In genomic region chr12:115190191-115190590, GRCh38 we compare ENCODE assay signal across 21 cellular contexts.
"Had no signal": no experiment of that assay in that cellular context is flagged by ENCODE, and none has a peak within 500 bp of the region (broad histone marks: within the 10 kb centered on the region; RNA-seq: fewer than 3 reads in every experiment).

No MANE protein-coding gene starts in this region.

- DNase-seq: activated CD4-positive, alpha-beta memory T cell treated with anti-CD3 and anti-CD28 coated beads for 36 hours; activated CD4-positive, alpha-beta T cell treated with anti-CD3 and anti-CD28 coated beads for 36 hours; activated naive CD4-positive, alpha-beta T cell; activated naive CD8-positive, alpha-beta T cell treated with anti-CD3 and anti-CD28 coated beads for 36 hours; activated T-cell treated with anti-CD3 and anti-CD28 coated beads for 4 hours; anterior cingulate cortex; brain microvascular endothelial cell; central memory CD4-positive, alpha-beta T cell; colonic mucosa; endodermal cell; mesendoderm; natural killer cell; nucleus accumbens; posterior cingulate gyrus; SK-N-SH; stimulated activated naive CD4-positive, alpha-beta T cell; transverse colon had no signal

- H3K4me3 Mint-ChIP-seq: activated CD4-positive, alpha-beta memory T cell treated with anti-CD3 and anti-CD28 coated beads for 36 hours; activated CD4-positive, alpha-beta T cell treated with anti-CD3 and anti-CD28 coated beads for 36 hours; activated naive CD8-positive, alpha-beta T cell treated with anti-CD3 and anti-CD28 coated beads for 36 hours; activated T-helper 17 cell treated with anti-CD3 and anti-CD28 coated beads, Interleukin-2, amount 50 U/mL, for 72 hours; endodermal cell; natural killer cell; T-helper 2 cell treated with Interferon-gamma antibody and Interleukin-4, amounts not matched to agents 5 μg/mL and 100 μg/mL, for 36 hours; WTC11 had no signal

- H3K27ac ChIP-seq: brain microvascular endothelial cell, colonic mucosa, epithelial cell of prostate, transverse colon had no signal

- H3K27ac Mint-ChIP-seq: activated CD4-positive, alpha-beta memory T cell treated with anti-CD3 and anti-CD28 coated beads for 36 hours; activated CD4-positive, alpha-beta T cell treated with anti-CD3 and anti-CD28 coated beads for 36 hours; activated naive CD8-positive, alpha-beta T cell treated with anti-CD3 and anti-CD28 coated beads for 36 hours; activated T-helper 17 cell treated with anti-CD3 and anti-CD28 coated beads, Interleukin-2, amount 50 U/mL, for 72 hours; endodermal cell; natural killer cell; T-helper 2 cell treated with Interferon-gamma antibody and Interleukin-4, amounts not matched to agents 5 μg/mL and 100 μg/mL, for 36 hours; WTC11 had no signal

- H3K27me3 Mint-ChIP-seq: activated CD4-positive, alpha-beta memory T cell treated with anti-CD3 and anti-CD28 coated beads for 36 hours; activated CD4-positive, alpha-beta T cell treated with anti-CD3 and anti-CD28 coated beads for 36 hours; activated naive CD8-positive, alpha-beta T cell treated with anti-CD3 and anti-CD28 coated beads for 36 hours; activated T-helper 17 cell treated with anti-CD3 and anti-CD28 coated beads, Interleukin-2, amount 50 U/mL, for 72 hours had no signal

- H3K9me3 Mint-ChIP-seq: activated T-helper 17 cell treated with anti-CD3 and anti-CD28 coated beads, Interleukin-2, amount 50 U/mL, for 72 hours had no signal

- H3K27me3 ChIP-seq: brain microvascular endothelial cell, colonic mucosa, transverse colon had no signal

- H3K4me1 ChIP-seq: colonic mucosa had no signal

- ATAC-seq: activated CD4-positive, alpha-beta T cell treated with anti-CD3 and anti-CD28 coated beads for 36 hours; activated T-helper 17 cell treated with anti-CD3 and anti-CD28 coated beads, Interleukin-2, amount 50 U/mL, for 72 hours; natural killer cell; WTC11 had no signal

- H3K4me3 ChIP-seq: colonic mucosa, transverse colon had no signal

- H3K36me3 ChIP-seq: brain microvascular endothelial cell, colonic mucosa, transverse colon had no signal

- H3K9me3 ChIP-seq: colonic mucosa, SK-N-SH, transverse colon had no signal

- H3K4me1 Mint-ChIP-seq: activated CD4-positive, alpha-beta T cell treated with anti-CD3 and anti-CD28 coated beads for 36 hours; activated naive CD8-positive, alpha-beta T cell treated with anti-CD3 and anti-CD28 coated beads for 36 hours; activated T-helper 17 cell treated with anti-CD3 and anti-CD28 coated beads, Interleukin-2, amount 50 U/mL, for 72 hours; natural killer cell had no signal

- H3K36me3 Mint-ChIP-seq: activated CD4-positive, alpha-beta memory T cell treated with anti-CD3 and anti-CD28 coated beads for 36 hours; activated naive CD8-positive, alpha-beta T cell treated with anti-CD3 and anti-CD28 coated beads for 36 hours; natural killer cell had no signal
